16 cellular contexts compared by ENCODE assay signal in the genomic region with DNA sequence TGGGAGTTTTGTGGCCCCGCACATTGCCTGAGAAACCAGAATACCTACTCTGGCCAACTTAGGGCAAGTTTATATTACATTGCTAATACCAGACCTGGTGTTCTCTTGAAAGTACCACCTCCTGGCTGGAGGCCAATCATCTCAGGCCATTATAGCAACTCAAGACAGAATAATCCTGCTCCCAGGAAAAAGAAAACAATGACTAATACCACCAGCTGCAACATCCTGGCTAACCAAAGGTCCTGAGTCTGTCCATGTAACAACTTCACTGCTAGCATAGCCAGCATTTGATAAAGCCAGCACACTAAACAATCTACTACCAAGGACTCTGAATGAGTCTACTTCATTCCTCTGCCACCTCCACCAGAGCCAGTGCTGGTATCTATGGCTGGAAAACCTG.
A peak's percentile ranks its signal among the peaks of the same experiment; 100 is the strongest.
DNase-seq lines count a peak whose midpoint lies in the region; ATAC-seq and TF ChIP-seq lines count a peak whose summit lies in the region.
"Had no signal": no experiment of that assay in that cellular context is flagged by ENCODE, and none has a peak within 500 bp of the region (broad histone marks: within the 10 kb centered on the region; RNA-seq: fewer than 3 reads in every experiment).

No MANE protein-coding gene starts in this region.

- H3K27me3 ChIP-seq in BE2C, result no peaks in the 10 kb centered on the region
- H3K27me3 ChIP-seq in adipocyte (replicated peaks; ENCODE audit: control insufficient read depth, insufficient read depth, low read length), result no peaks in the 10 kb centered on the region
- H3K27me3 ChIP-seq in testis, result no peaks in the 10 kb centered on the region

- H3K4me3 ChIP-seq in BE2C (ENCODE audit: low read depth, low read length) (no peak overlapping the region), adipocyte (ENCODE audit: low read length) (no peak overlapping the region), testis (no peak overlapping the region)

- no peak overlapping the region for H3K27ac Mint-ChIP-seq in natural killer cell treated with Interleukin-12 subunit alpha and Interleukin-12 subunit beta and Interleukin-15 and Interleukin-18, amount 100 ng/mL, for 72 hours
- H3K27ac Mint-ChIP-seq: activated T-cell treated with anti-CD3 and anti-CD28 coated beads, Interleukin-2, amount 50 U/mL, for 72 hours; stimulated activated naive CD8-positive, alpha-beta T cell treated with anti-CD3 and anti-CD28 coated beads, Interleukin-15, Interleukin-2, amounts not matched to agents 100 ng/mL and 50 ng/mL, for 24 hours had no signal

- intact Hi-C loops in left ventricle myocardium superior (cut with micrococcal nuclease) (no loop called here), testis (cut with DNase I; ENCODE audit: low total_unique reads) (no loop called here)

- H3K4me1 ChIP-seq in BE2C, result peaks cover 6% of the 10 kb centered on the region
- H3K4me1 ChIP-seq in adipocyte (ENCODE audit: control insufficient read depth, insufficient read depth, low read length), result no peaks in the 10 kb centered on the region
- H3K4me1 ChIP-seq in testis, result no peaks in the 10 kb centered on the region

- no peak for TF ChIP-seq POLR2A in testis (IDR thresholded peaks at IDR 0.05)

- no peak overlapping the region for H3K4me3 Mint-ChIP-seq in natural killer cell treated with Interleukin-12 subunit alpha and Interleukin-12 subunit beta and Interleukin-15 and Interleukin-18, amount 100 ng/mL, for 72 hours
- H3K4me3 Mint-ChIP-seq: activated T-cell treated with anti-CD3 and anti-CD28 coated beads, Interleukin-2, amount 50 U/mL, for 72 hours; nephron; stimulated activated naive CD8-positive, alpha-beta T cell treated with anti-CD3 and anti-CD28 coated beads, Interleukin-15, Interleukin-2, amounts not matched to agents 100 ng/mL and 50 ng/mL, for 24 hours had no signal

- H3K9ac ChIP-seq in adipocyte (ENCODE audit: low read length), result no peak overlapping the region

- H3K9me3 ChIP-seq in BE2C (no peaks in the 10 kb centered on the region), adipocyte (ENCODE audit: control insufficient read depth, low read length) (no peaks in the 10 kb centered on the region), testis (no peaks in the 10 kb centered on the region)

- 90 to 100% methylated on average over 1 of the region's 1 CpG for WGBS in testis, 2 donors

- no peaks in the 10 kb centered on the region for H3K27me3 Mint-ChIP-seq in natural killer cell treated with Interleukin-12 subunit alpha and Interleukin-12 subunit beta and Interleukin-15 and Interleukin-18, amount 100 ng/mL, for 72 hours
- H3K27me3 Mint-ChIP-seq: stimulated activated naive CD8-positive, alpha-beta T cell treated with anti-CD3 and anti-CD28 coated beads, Interleukin-15, Interleukin-2, amounts not matched to agents 100 ng/mL and 50 ng/mL, for 24 hours had no signal

- no peak overlapping the region for H3K27ac ChIP-seq in testis
- H3K27ac ChIP-seq: WERI-Rb-1 had no signal

- H3K4me1 Mint-ChIP-seq in natural killer cell treated with Interleukin-12 subunit alpha and Interleukin-12 subunit beta and Interleukin-15 and Interleukin-18, amount 100 ng/mL, for 72 hours (ENCODE audit: low read depth in 2 of 2), result no peaks in the 10 kb centered on the region
- H3K4me1 Mint-ChIP-seq: nephron had no signal

- H3K9me3 Mint-ChIP-seq in natural killer cell treated with Interleukin-12 subunit alpha and Interleukin-12 subunit beta and Interleukin-15 and Interleukin-18, amount 100 ng/mL, for 72 hours, result peaks cover 13% of the 10 kb centered on the region
- H3K9me3 Mint-ChIP-seq: nephron had no signal

- no peaks in the 10 kb centered on the region for H3K36me3 Mint-ChIP-seq in natural killer cell treated with Interleukin-12 subunit alpha and Interleukin-12 subunit beta and Interleukin-15 and Interleukin-18, amount 100 ng/mL, for 72 hours

- DNase-seq in BE2C (peak; percentile 68), HT1080 (ENCODE audit: low read depth) (peak; percentile 93), adipocyte (ENCODE audit: low read depth) (peak; percentile 79), left ventricle myocardium superior (no peak), NCI-H2107 treated with DMSO at 0.1 percent for 48 hours (lab: John Stamatoyannopoulos, UW; ENCODE audit: unreplicated experiment) (no peak), testis (no peak)
- no peak for DNase-seq in natural killer cell treated with Interleukin-12 subunit alpha and Interleukin-12 subunit beta and Interleukin-15 and Interleukin-18, amount 100 ng/mL, for 72 hours (ENCODE audit: low spot score)
- DNase-seq: activated T-cell treated with anti-CD3 and anti-CD28 coated beads, Interleukin-2, amount 50 U/mL, for 72 hours; C1 segment of cervical spinal cord; cerebellar nuclear complex; hippocampal formation; KG1; WERI-Rb-1 had no signal

- H3K36me3 ChIP-seq in BE2C, result no peaks in the 10 kb centered on the region
- H3K36me3 ChIP-seq in adipocyte (ENCODE audit: control insufficient read depth, insufficient read depth, low read length, severe bottlenecking), result no peaks in the 10 kb centered on the region
- no peaks in the 10 kb centered on the region for H3K36me3 ChIP-seq in testis (ENCODE audit: low read depth, missing control alignments)
- H3K36me3 ChIP-seq: WERI-Rb-1 had no signal

- ATAC-seq in left ventricle myocardium superior (peak; percentile 85), GM18520 (IDR thresholded peaks at IDR 0.05; ENCODE audit: unreplicated experiment) (no peak)
- no peak for ATAC-seq in natural killer cell treated with Interleukin-12 subunit alpha and Interleukin-12 subunit beta and Interleukin-15 and Interleukin-18, amount 100 ng/mL, for 72 hours
- ATAC-seq: activated T-cell treated with anti-CD3 and anti-CD28 coated beads, Interleukin-2, amount 50 U/mL, for 72 hours had no signal

- TF ChIP-seq CTCF in BE2C (IDR thresholded peaks at IDR 0.05; ENCODE audit: low read depth, low read length) (no peak), testis (IDR thresholded peaks at IDR 0.05) (no peak)

Comparison
In these comparisons a context has a peak if more than half of its experiments do, and no peak if none do; other contexts are left out.
1. DNase-seq: peak in BE2C (single experiment), HT1080 (single experiment) and adipocyte (single experiment); none in left ventricle myocardium superior (single experiment), NCI-H2107 treated with DMSO at 0.1 percent for 48 hours (single experiment), natural killer cell treated with Interleukin-12 subunit alpha and Interleukin-12 subunit beta and Interleukin-15 and Interleukin-18, amount 100 ng/mL, for 72 hours (single experiment) and testis (single experiment).